In the genomic region with DNA sequence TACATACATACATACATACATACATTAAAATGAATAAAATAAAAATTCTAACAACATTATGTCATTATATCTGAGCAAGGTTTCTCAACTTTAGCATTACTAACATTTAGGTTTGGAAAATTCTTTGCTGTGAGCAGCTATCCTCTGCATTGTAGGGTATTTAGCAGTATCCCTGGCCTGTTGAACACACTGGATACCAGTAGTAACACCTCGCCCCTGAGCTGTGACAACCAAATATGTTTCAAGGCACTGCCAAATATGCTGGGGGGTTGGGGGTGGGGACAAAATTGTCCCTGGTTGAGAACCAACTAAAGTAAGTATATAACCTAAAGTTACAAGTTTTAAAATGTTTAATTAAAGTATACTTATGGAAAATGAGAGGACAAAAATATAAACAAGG, we compare ENCODE assay signal across 9 cellular contexts.
"Had no signal": no experiment of that assay in that cellular context is flagged by ENCODE, and none has a peak within 500 bp of the region (broad histone marks: within the 10 kb centered on the region; RNA-seq: fewer than 3 reads in every experiment).

No MANE protein-coding gene starts in this region.

- H3K4me3 ChIP-seq: GM23248, HAP-1, K562 had no signal

- DNase-seq: GM23248, GOT3, H7, HFFc6, IMR-90 had no signal

- H3K4me1 ChIP-seq: HAP-1 had no signal

- H3K27ac ChIP-seq: GM23248, HL-60 had no signal

- FAIRE-seq: K562 had no signal

- ATAC-seq: HCT116, K562 had no signal

- H3K9ac ChIP-seq: GM23248 had no signal

- H3K9me3 ChIP-seq: HAP-1 had no signal

- H3K36me3 ChIP-seq: HAP-1 had no signal

- H2AFZ ChIP-seq: GM23248 had no signal
